Comparison of ENCODE assay signal across 1 cellular context in the genomic region with DNA sequence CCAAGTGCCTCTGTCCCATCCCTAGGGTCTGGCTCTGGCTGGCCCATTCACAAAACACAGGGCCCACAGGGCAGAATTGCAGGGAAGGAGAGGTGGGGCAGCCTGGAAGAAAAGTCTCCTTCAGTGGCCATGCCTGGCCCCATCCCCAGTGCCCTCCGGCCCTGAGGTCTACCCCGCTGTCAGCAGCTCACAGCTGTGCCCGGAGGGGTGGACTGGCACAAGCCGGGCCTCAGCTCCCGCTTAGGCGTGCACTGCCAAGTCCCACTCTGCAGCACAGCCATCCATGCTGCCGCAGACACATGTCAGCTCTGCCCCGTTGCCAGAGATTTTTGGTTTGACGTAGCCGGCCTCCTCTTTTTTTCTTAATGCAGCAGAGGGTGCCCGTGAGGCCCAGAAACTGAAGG.
TF ChIP-seq lines count a peak whose summit lies in the region.

No MANE protein-coding gene starts in this region.

TF ChIP-seq in IMR-90, 13 proteins besides CTCF, POLR2A, EP300 and RAD21 (continued from another document):
- no peak for TF ChIP-seq NFE2L2 (IDR thresholded peaks at IDR 0.05; ENCODE audit: low read depth, low read length)
- no peak for TF ChIP-seq RCOR1 (IDR thresholded peaks at IDR 0.05; ENCODE audit: insufficient replicate concordance, low read length)
- TF ChIP-seq MAFK (IDR thresholded peaks at IDR 0.05; ENCODE audit: low read depth, low read length): no peak
